8 cellular contexts compared by ENCODE assay signal in the genomic region with DNA sequence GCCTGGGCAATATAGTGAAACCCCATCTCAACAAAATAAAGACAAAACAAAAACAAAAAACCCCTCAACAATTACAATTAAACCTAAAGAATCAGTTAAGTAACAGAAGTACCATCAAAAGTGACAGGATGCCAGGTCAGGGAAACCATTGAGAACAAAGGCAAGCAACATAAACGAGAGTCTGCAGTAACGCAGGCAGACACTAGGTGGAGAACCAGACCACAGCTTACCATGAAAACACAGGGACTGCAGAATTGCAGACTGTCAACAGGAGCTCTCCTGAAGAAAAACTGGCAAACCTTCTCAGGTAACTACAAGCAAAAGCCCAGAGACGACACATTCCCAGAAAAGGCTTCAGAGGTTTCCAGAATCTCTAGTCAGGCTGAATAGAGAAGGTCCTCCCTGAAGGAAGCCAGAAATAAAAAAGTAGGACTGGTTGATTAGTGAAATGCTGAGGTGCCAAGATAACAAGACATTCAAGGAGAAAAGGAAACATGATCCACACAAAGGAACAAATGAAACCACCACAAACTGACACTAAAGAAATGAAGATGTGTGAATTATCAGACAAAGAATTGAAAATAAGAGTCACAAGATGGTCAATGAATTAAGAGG. TPM values are rescaled to one million over a fixed set of nuclear protein-coding genes. Genes with fewer than 3 reads are reported as not detected.
A peak's percentile ranks its signal among the peaks of the same experiment; 100 is the strongest.
DNase-seq lines count a peak whose midpoint lies in the region; ATAC-seq, FAIRE-seq and TF ChIP-seq lines count a peak whose summit lies in the region.

No MANE protein-coding gene starts in this region.

- H3K56ac ChIP-seq in H1 (replicated peaks; ENCODE audit: insufficient read length, low read depth, low read length), result no peak overlapping the region

- TF ChIP-seq POLR2A in H1 (IDR thresholded peaks at IDR 0.05; ENCODE audit: control extremely low read depth in 1 of 2, low read depth in 2 of 2, low read length in 2 of 2) (no peak), GM18505 (IDR thresholded peaks at IDR 0.05; ENCODE audit: borderline replicate concordance, extremely low read depth, insufficient read depth, insufficient read length) (no peak)

- H2BK15ac ChIP-seq in H1 (ENCODE audit: low read length), result no peak overlapping the region

- peak; percentile 97 for TF ChIP-seq RAD21 in H1 (IDR thresholded peaks at IDR 0.05 in 1 of 2, conservative IDR thresholded peaks at IDR 0.05 in 1 of 2; ENCODE audit: low read depth in 2 of 2, low read length in 2 of 2)

- FAIRE-seq in HTR-8/SVneo (lab: Jason Lieb, UNC), result peak; percentile 63
- FAIRE-seq in H1 (lab: Jason Lieb, UNC), result peak; percentile 100

- peaks cover 15 to 45% (median 39%) of the 10 kb centered on the region in 3 donors for H3K36me3 Mint-ChIP-seq in CD8-positive, alpha-beta memory T cell
- peaks cover 30% of the 10 kb centered on the region for H3K36me3 Mint-ChIP-seq in mesothelial cell of epicardium

- H4K91ac ChIP-seq in H1 (replicated peaks; ENCODE audit: insufficient read length, low read length), result no peak overlapping the region

- H3K27me3 Mint-ChIP-seq in CD8-positive, alpha-beta memory T cell, result peaks cover 0 to 6% of the 10 kb centered on the region in 2 donors
- no peaks in the 10 kb centered on the region for H3K27me3 Mint-ChIP-seq in mesothelial cell of epicardium (ENCODE audit: low read depth)

- no peak overlapping the region for H2AFZ ChIP-seq in H1 (ENCODE audit: low read length)

- no peaks in the 10 kb centered on the region for H3K79me1 ChIP-seq in H1 (ENCODE audit: low read depth, low read length)

- no peak overlapping the region for H2BK120ac ChIP-seq in H1 (replicated peaks; ENCODE audit: low read depth, low read length)

- peak; percentile 48 to 80 (median 75) for DNase-seq in CD8-positive, alpha-beta memory T cell
- DNase-seq in HTR-8/SVneo (ENCODE audit: insufficient read length, low spot score), result peak; percentile 46
- DNase-seq in NOMO-1 treated with DMSO at 0.1 percent for 48 hours (lab: John Stamatoyannopoulos, UW; ENCODE audit: unreplicated experiment), result peak; percentile 79
- DNase-seq in activated CD8-positive, alpha-beta memory T cell treated with anti-CD3 and anti-CD28 coated beads for 4 hours (ENCODE audit: low read depth in 2 of 2), result peak; percentile 39 to 54
- DNase-seq in H1 (ENCODE audit: low read depth in 1 of 2, low spot score in 2 of 2), result peak in 1 of 2 experiments; percentile 81
- peak in 1 of 2 experiments; percentile 75 for DNase-seq in mesothelial cell of epicardium (ENCODE audit: low spot score in 2 of 2, unreplicated experiment in 2 of 2)
- DNase-seq in stimulated activated CD8-positive, alpha-beta memory T cell treated with anti-CD3 and anti-CD28 coated beads, Interleukin-4, amount 100 ng/mL, for 24 hours (ENCODE audit: low read depth), result peak; percentile 42

- peaks cover 11% of the 10 kb centered on the region for H3K4me1 ChIP-seq in CD8-positive, alpha-beta memory T cell (ENCODE audit: insufficient read depth, low read length)
- peaks cover 0 to 4% (median 2%) of the 10 kb centered on the region in 4 experiments; a peak in 2 of 7 replicates for H3K4me1 ChIP-seq in H1 (replicated peaks in 1 of 4; ENCODE audit: control insufficient read depth in 3 of 4, insufficient read depth in 4 of 4, low read length in 3 of 4)

- H3K36me3 ChIP-seq in CD8-positive, alpha-beta memory T cell (ENCODE audit: insufficient read depth, low read length), result no peaks in the 10 kb centered on the region
- no peaks in the 10 kb centered on the region for H3K36me3 ChIP-seq in H1 (ENCODE audit: control insufficient read depth in 2 of 4, insufficient read depth in 4 of 4, low read length in 3 of 4)

- H3K9ac ChIP-seq in H1 (replicated peaks in 1 of 4; ENCODE audit: extremely low read depth in 1 of 4, low read depth in 3 of 4, low read length in 3 of 4), result no peak overlapping the region

- H3K27me3 ChIP-seq in CD8-positive, alpha-beta memory T cell (ENCODE audit: insufficient read depth, low read length, poor library complexity, severe bottlenecking), result no peaks in the 10 kb centered on the region
- H3K27me3 ChIP-seq in H1 (replicated peaks in 1 of 4; ENCODE audit: control insufficient read depth in 3 of 4, extremely low read depth in 1 of 4, insufficient read depth in 3 of 4, low read length in 3 of 4), result peaks cover 0 to 2% (median 2%) of the 10 kb centered on the region in 4 experiments; a peak in 3 of 7 replicates

- peak overlapping the region; percentile 2 to 84 (median 28) for H3K27ac Mint-ChIP-seq in CD8-positive, alpha-beta memory T cell
- H3K27ac Mint-ChIP-seq in mesothelial cell of epicardium, result peak overlapping the region; percentile 52

- H4K8ac ChIP-seq in H1 (ENCODE audit: extremely low read depth, insufficient read depth, low read length), result no peak overlapping the region

- no peak for TF ChIP-seq EP300 in H1 (IDR thresholded peaks at IDR 0.05; ENCODE audit: borderline replicate concordance in 1 of 2, low read depth in 2 of 2, low read length in 2 of 2)

- H3K23ac ChIP-seq in H1 (ENCODE audit: insufficient read length), result no peak overlapping the region

- no peak overlapping the region for H2BK5ac ChIP-seq in H1 (ENCODE audit: low read depth, low read length)

- peaks cover 13% of the 10 kb centered on the region for H3K9me3 ChIP-seq in CD8-positive, alpha-beta memory T cell (ENCODE audit: low read length)
- H3K9me3 ChIP-seq in H1 (ENCODE audit: insufficient read depth in 2 of 2, low read depth in 1 of 2, low read length in 1 of 2), result peaks cover 0 to 7% of the 10 kb centered on the region in 2 experiments; a peak in 2 of 4 replicates

- peaks cover 42 to 60% (median 43%) of the 10 kb centered on the region in 3 donors for H3K4me1 Mint-ChIP-seq in CD8-positive, alpha-beta memory T cell
- peaks cover 15% of the 10 kb centered on the region for H3K4me1 Mint-ChIP-seq in mesothelial cell of epicardium

- no peak overlapping the region for H2BK12ac ChIP-seq in H1 (ENCODE audit: low read depth, low read length)

- no peak overlapping the region for H3K4me3 ChIP-seq in CD8-positive, alpha-beta memory T cell (ENCODE audit: low read length)
- H3K4me3 ChIP-seq in H1 (ENCODE audit: extremely low read depth in 1 of 4, insufficient read depth in 2 of 4, low read depth in 3 of 4, low read length in 4 of 4), result no peak overlapping the region

- peaks cover 0 to 2% of the 10 kb centered on the region in 2 experiments for H4K20me1 ChIP-seq in H1 (replicated peaks in 1 of 2; ENCODE audit: control insufficient read depth in 1 of 2, insufficient read depth in 2 of 2, low read length in 2 of 2)

- peak overlapping the region; percentile 35 to 79 (median 66) for H3K4me3 Mint-ChIP-seq in CD8-positive, alpha-beta memory T cell
- peak overlapping the region; percentile 35 for H3K4me3 Mint-ChIP-seq in mesothelial cell of epicardium

- ATAC-seq in GM18505 (IDR thresholded peaks at IDR 0.05; ENCODE audit: unreplicated experiment), result no peak

- no peak overlapping the region for H3K4ac ChIP-seq in H1 (replicated peaks; ENCODE audit: insufficient read length, low read depth, low read length)

- CTCF ChIA-PET in CD8-positive, alpha-beta memory T cell (lab: Charles Lee), result interaction anchor here (0.7 to 1.8 kb wide), 14 partner anchors 9 to 554 kb away, joined by 3 to 8 read pairs (median 4); no protein-coding TSS in a partner anchor
- CTCF ChIA-PET in H1 (lab: Charles Lee; ENCODE audit: partially characterized antibody), result interaction anchor here (0.6 to 1.9 kb wide), 30 partner anchors 11 to 562 kb away, joined by 3 to 8 read pairs (median 3); a partner anchor contains a TSS

- H3K79me2 ChIP-seq in H1 (ENCODE audit: control insufficient read depth in 1 of 2, insufficient read depth in 2 of 2, low read length in 2 of 2), result no peaks in the 10 kb centered on the region

- H3K23me2 ChIP-seq in H1 (ENCODE audit: low read depth, low read length), result peaks cover 6% of the 10 kb centered on the region; the same call in 1 of the 2 replicates

- H3K4me2 ChIP-seq in H1 (ENCODE audit: insufficient read depth in 1 of 2, low read depth in 2 of 2, low read length in 2 of 2), result no peak overlapping the region

- H3K27ac ChIP-seq in CD8-positive, alpha-beta memory T cell (ENCODE audit: low read depth, low read length), result no peak overlapping the region
- H3K27ac ChIP-seq in H1 (ENCODE audit: low read depth, low read length), result no peak overlapping the region

- H2AK5ac ChIP-seq in H1 (ENCODE audit: low read depth, low read length), result no peak overlapping the region

- POLR2A ChIA-PET in CD8-positive, alpha-beta memory T cell (lab: Charles Lee), result no interaction called here
- POLR2A ChIA-PET in H1 (lab: Charles Lee; ENCODE audit: partially characterized antibody), result interaction anchor here (0.6 to 1.7 kb wide), 3 partner anchors 44 to 202 kb away, joined by 3 to 5 read pairs (median 3); a partner anchor contains a TSS

- H3K14ac ChIP-seq in H1 (ENCODE audit: insufficient read length), result no peak overlapping the region

- peak; percentile 56 to 99 (median 94) for TF ChIP-seq CTCF in H1 (IDR thresholded peaks at IDR 0.05; ENCODE audit: control extremely low read depth in 1 of 3, insufficient read depth in 1 of 3, low read depth in 1 of 3, low read length in 3 of 3)
- peak; percentile 83 for TF ChIP-seq CTCF in mesothelial cell of epicardium (IDR thresholded peaks at IDR 0.05; ENCODE audit: unreplicated experiment)

- H4K5ac ChIP-seq in H1 (ENCODE audit: insufficient read length, low read depth, low read length), result no peak overlapping the region

- H2BK20ac ChIP-seq in H1 (ENCODE audit: low read length), result no peak overlapping the region

- H3K9me3 Mint-ChIP-seq in CD8-positive, alpha-beta memory T cell, result peaks cover 5 to 42% (median 35%) of the 10 kb centered on the region in 5 donors
- H3K9me3 Mint-ChIP-seq in mesothelial cell of epicardium, result peaks cover 8% of the 10 kb centered on the region

- H3K18ac ChIP-seq in H1 (ENCODE audit: extremely low read depth, low read length), result no peak overlapping the region

- WGBS in H1 (ENCODE audit: extremely low coverage in 1 of 2, insufficient coverage in 1 of 2, insufficient read length in 1 of 2, insufficient replicate concordance in 2 of 2, low coverage in 1 of 2, low lambda C conversion rate in 2 of 2, missing lambda C conversion rate in 1 of 2), 2 experiments, result 4% methylated on average over 3 of the region's 3 CpGs; no CpG with 5 or more reads in 1 of the 2 experiments

RNA-seq across cellular contexts. Expression of a gene that starts 2.2 kb away (rescaled TPM):
- 1 to 10 TPM; 5.0 to 5.6 TPM for total RNA-seq in CD8-positive, alpha-beta memory T cell
- polyA plus RNA-seq in CD8-positive, alpha-beta memory T cell, result 8.7 TPM
- 3.7 and 6.4 TPM in 2 replicates for total RNA-seq in H1 (2021; fragmentation: NEBNext Ultra II Directional; extraction: Animal tissue kit (Norgen Biotek cat#: 25700))
- 2.4 and 2.8 TPM in 2 replicates for polyA plus RNA-seq in H1 (2011; rRNA removed)
- 5.4 TPM for polyA plus RNA-seq in H1 (2011; cell fraction: cytosol; rRNA removed)
- polyA plus RNA-seq in H1 (2011; cell fraction: nucleus; rRNA removed), result 3.1 TPM
- 2.7 to 3.8 TPM (median 3.3 TPM) in 4 replicates for polyA plus RNA-seq in H1 (2012, experiment 1 of 2)
- polyA plus RNA-seq in H1 (2012, experiment 2 of 2), result 2.7 TPM
- 3.2 TPM for polyA plus RNA-seq in H1 (2013, experiment 1 of 2)
- polyA plus RNA-seq in H1 (2013, experiment 2 of 2), result 2.6 TPM
- polyA minus RNA-seq in H1 (2011; rRNA and poly(A)+ RNA removed), result 8.4 and 11.7 TPM in 2 replicates
- polyA minus RNA-seq in H1 (2011; cell fraction: cytosol; rRNA and poly(A)+ RNA removed), result 1.9 TPM
- 9.1 TPM for polyA minus RNA-seq in H1 (2011; cell fraction: nucleus; rRNA and poly(A)+ RNA removed)
- 8.8 to 9.8 TPM (median 8.9 TPM) in 3 replicates for total RNA-seq in mesothelial cell of epicardium

RNA-seq across cellular contexts. Expression of a gene that starts 36.5 kb away (rescaled TPM):
- 1 to 10 TPM; 8.0 to 9.5 TPM for total RNA-seq in CD8-positive, alpha-beta memory T cell
- polyA plus RNA-seq in CD8-positive, alpha-beta memory T cell, result 7.7 TPM
- total RNA-seq in H1 (2021; fragmentation: NEBNext Ultra II Directional; extraction: Animal tissue kit (Norgen Biotek cat#: 25700)), result 14.6 and 15.0 TPM in 2 replicates
- polyA plus RNA-seq in H1 (2011; rRNA removed), result 1.4 and 3.0 TPM in 2 replicates
- 3.8 TPM for polyA plus RNA-seq in H1 (2011; cell fraction: cytosol; rRNA removed)
- polyA plus RNA-seq in H1 (2011; cell fraction: nucleus; rRNA removed), result 3.2 TPM
- polyA plus RNA-seq in H1 (2012, experiment 1 of 2), result 4.8 to 8.2 TPM (median 5.7 TPM) in 4 replicates
- polyA plus RNA-seq in H1 (2012, experiment 2 of 2), result 0.87 TPM
- 6.7 TPM for polyA plus RNA-seq in H1 (2013, experiment 1 of 2)
- 6.7 TPM for polyA plus RNA-seq in H1 (2013, experiment 2 of 2)
- 11.1 and 20.3 TPM in 2 replicates for polyA minus RNA-seq in H1 (2011; rRNA and poly(A)+ RNA removed)
- 8.5 TPM for polyA minus RNA-seq in H1 (2011; cell fraction: cytosol; rRNA and poly(A)+ RNA removed)
- polyA minus RNA-seq in H1 (2011; cell fraction: nucleus; rRNA and poly(A)+ RNA removed), result 25.2 TPM
- total RNA-seq in mesothelial cell of epicardium, result 12.1 to 15.6 TPM (median 14.8 TPM) in 3 replicates

RNA-seq across cellular contexts. Expression of a gene that starts 59.3 kb away (rescaled TPM):
- 1 to 10 TPM; 7.1 to 7.8 TPM for total RNA-seq in CD8-positive, alpha-beta memory T cell
- 21.2 TPM for polyA plus RNA-seq in CD8-positive, alpha-beta memory T cell
- total RNA-seq in H1 (2021; fragmentation: NEBNext Ultra II Directional; extraction: Animal tissue kit (Norgen Biotek cat#: 25700)), result 28.0 and 29.6 TPM in 2 replicates
- polyA plus RNA-seq in H1 (2011; rRNA removed), result 26.6 and 37.0 TPM in 2 replicates
- 52.3 TPM for polyA plus RNA-seq in H1 (2011; cell fraction: cytosol; rRNA removed)
- polyA plus RNA-seq in H1 (2011; cell fraction: nucleus; rRNA removed), result 14.2 TPM
- polyA plus RNA-seq in H1 (2012, experiment 1 of 2), result 39.3 to 57.5 TPM (median 42.9 TPM) in 4 replicates
- polyA plus RNA-seq in H1 (2012, experiment 2 of 2), result 13.2 TPM
- 33.3 TPM for polyA plus RNA-seq in H1 (2013, experiment 1 of 2)
- 32.0 TPM for polyA plus RNA-seq in H1 (2013, experiment 2 of 2)
- 48.2 and 57.7 TPM in 2 replicates for polyA minus RNA-seq in H1 (2011; rRNA and poly(A)+ RNA removed)
- polyA minus RNA-seq in H1 (2011; cell fraction: cytosol; rRNA and poly(A)+ RNA removed), result 43.6 TPM
- 44.1 TPM for polyA minus RNA-seq in H1 (2011; cell fraction: nucleus; rRNA and poly(A)+ RNA removed)
- total RNA-seq in mesothelial cell of epicardium, result 50.2 to 53.4 TPM (median 51.7 TPM) in 3 replicates
